2 cellular contexts compared by ENCODE assay signal in the genomic region with DNA sequence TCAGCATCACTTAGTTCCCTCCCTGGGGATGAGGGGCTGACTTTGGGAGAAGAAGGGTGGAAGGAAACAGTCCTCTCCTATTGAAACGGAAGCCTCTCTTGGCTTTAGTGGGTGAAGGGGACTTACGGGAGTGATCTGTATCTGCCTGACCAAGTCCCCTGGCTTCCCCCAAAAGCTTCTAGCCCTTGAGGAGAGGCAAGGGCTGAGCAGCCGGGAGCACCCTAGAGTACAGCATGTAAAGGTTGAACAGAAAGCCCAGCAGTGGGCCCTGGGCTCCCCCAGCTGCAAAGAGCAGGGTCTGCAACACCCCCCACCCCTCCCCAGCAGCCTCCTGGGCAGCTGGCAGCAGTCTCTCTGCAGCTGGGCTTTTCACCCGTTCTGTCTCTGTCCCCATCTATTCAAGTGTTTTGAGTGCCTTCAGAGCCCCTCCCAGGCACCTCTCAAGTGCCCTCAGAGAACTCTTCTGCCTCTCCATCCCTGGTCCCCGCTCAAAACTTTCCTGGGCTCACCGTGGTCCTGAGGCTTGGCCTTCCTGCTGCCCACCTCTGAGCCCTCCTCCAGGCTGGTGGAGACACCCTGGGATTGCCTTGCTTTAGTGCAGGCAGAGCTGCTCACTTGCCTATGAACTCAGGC.
TF ChIP-seq lines count a peak whose summit lies in the region.

No MANE protein-coding gene starts in this region.

TF ChIP-seq in SK-N-SH, 30 proteins besides CTCF, POLR2A, EP300 and RAD21:
- TF ChIP-seq, protein P1, sequence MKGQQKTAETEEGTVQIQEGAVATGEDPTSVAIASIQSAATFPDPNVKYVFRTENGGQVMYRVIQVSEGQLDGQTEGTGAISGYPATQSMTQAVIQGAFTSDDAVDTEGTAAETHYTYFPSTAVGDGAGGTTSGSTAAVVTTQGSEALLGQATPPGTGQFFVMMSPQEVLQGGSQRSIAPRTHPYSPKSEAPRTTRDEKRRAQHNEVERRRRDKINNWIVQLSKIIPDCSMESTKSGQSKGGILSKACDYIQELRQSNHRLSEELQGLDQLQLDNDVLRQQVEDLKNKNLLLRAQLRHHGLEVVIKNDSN (IDR thresholded peaks at IDR 0.05; ENCODE audit: borderline replicate concordance, low read depth) = no peak
- TF ChIP-seq ELF1 (IDR thresholded peaks at IDR 0.05) (no peak), POLR2AphosphoS5 (IDR thresholded peaks at IDR 0.05; ENCODE audit: low read depth, low read length) (no peak), RCOR1 (IDR thresholded peaks at IDR 0.05; ENCODE audit: low read length) (no peak), NFIC (IDR thresholded peaks at IDR 0.05; ENCODE audit: borderline replicate concordance) (no peak), YY1 (IDR thresholded peaks at IDR 0.05; ENCODE audit: low read depth) (no peak), MXI1 (IDR thresholded peaks at IDR 0.05; ENCODE audit: low read depth, low read length) (no peak), TAF1 (IDR thresholded peaks at IDR 0.05; ENCODE audit: borderline replicate concordance, low read depth, low read length) (no peak), TCF12 (IDR thresholded peaks at IDR 0.05) (no peak), GATA2 (CRISPR knock-in tag; IDR thresholded peaks at IDR 0.05) (no peak), EZH2phosphoT487 (IDR thresholded peaks at IDR 0.05; ENCODE audit: borderline replicate concordance, low read depth) (no peak), FOXM1 (IDR thresholded peaks at IDR 0.05; ENCODE audit: low read depth) (no peak), FOSL2 (IDR thresholded peaks at IDR 0.05; ENCODE audit: borderline replicate concordance, low read depth) (no peak)
- TF ChIP-seq, protein P2, sequence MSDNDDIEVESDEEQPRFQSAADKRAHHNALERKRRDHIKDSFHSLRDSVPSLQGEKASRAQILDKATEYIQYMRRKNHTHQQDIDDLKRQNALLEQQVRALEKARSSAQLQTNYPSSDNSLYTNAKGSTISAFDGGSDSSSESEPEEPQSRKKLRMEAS (IDR thresholded peaks at IDR 0.05; ENCODE audit: low read depth) = no peak
TF ChIP-seq in SK-N-SH: peak in this region for 0.

TF ChIP-seq in SK-N-SH treated with all-trans-retinoic acid at 6 μM for 48 hours, 23 proteins besides CTCF, POLR2A, EP300 and RAD21 (continued from another document):
- TF ChIP-seq, protein P3, sequence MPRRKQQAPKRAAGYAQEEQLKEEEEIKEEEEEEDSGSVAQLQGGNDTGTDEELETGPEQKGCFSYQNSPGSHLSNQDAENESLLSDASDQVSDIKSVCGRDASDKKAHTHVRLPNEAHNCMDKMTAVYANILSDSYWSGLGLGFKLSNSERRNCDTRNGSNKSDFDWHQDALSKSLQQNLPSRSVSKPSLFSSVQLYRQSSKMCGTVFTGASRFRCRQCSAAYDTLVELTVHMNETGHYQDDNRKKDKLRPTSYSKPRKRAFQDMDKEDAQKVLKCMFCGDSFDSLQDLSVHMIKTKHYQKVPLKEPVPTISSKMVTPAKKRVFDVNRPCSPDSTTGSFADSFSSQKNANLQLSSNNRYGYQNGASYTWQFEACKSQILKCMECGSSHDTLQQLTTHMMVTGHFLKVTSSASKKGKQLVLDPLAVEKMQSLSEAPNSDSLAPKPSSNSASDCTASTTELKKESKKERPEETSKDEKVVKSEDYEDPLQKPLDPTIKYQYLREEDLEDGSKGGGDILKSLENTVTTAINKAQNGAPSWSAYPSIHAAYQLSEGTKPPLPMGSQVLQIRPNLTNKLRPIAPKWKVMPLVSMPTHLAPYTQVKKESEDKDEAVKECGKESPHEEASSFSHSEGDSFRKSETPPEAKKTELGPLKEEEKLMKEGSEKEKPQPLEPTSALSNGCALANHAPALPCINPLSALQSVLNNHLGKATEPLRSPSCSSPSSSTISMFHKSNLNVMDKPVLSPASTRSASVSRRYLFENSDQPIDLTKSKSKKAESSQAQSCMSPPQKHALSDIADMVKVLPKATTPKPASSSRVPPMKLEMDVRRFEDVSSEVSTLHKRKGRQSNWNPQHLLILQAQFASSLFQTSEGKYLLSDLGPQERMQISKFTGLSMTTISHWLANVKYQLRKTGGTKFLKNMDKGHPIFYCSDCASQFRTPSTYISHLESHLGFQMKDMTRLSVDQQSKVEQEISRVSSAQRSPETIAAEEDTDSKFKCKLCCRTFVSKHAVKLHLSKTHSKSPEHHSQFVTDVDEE (CRISPR knock-in tag; IDR thresholded peaks at IDR 0.05) = no peak
- TF ChIP-seq POU6F1 (CRISPR knock-in tag; IDR thresholded peaks at IDR 0.05; ENCODE audit: borderline replicate concordance, low read depth) = no peak
- TF ChIP-seq ISL1 (CRISPR knock-in tag; IDR thresholded peaks at IDR 0.05) = no peak
- TF ChIP-seq TCF4 (CRISPR knock-in tag; IDR thresholded peaks at IDR 0.05; ENCODE audit: borderline replicate concordance) = no peak
- no peak for TF ChIP-seq BACH2 (CRISPR knock-in tag; IDR thresholded peaks at IDR 0.05; ENCODE audit: borderline replicate concordance)
- TF ChIP-seq ZFP3 (CRISPR knock-in tag; IDR thresholded peaks at IDR 0.05) = no peak
- TF ChIP-seq PPARA (CRISPR knock-in tag; IDR thresholded peaks at IDR 0.05; ENCODE audit: borderline replicate concordance) = no peak
- no peak for TF ChIP-seq TOX (CRISPR knock-in tag; IDR thresholded peaks at IDR 0.05; ENCODE audit: borderline replicate concordance)
- TF ChIP-seq CSDC2 (CRISPR knock-in tag; IDR thresholded peaks at IDR 0.05) = no peak
- TF ChIP-seq ZNF565 (CRISPR knock-in tag; conservative IDR thresholded peaks at IDR 0.05; ENCODE audit: low read depth) = no peak
TF ChIP-seq in SK-N-SH treated with all-trans-retinoic acid at 6 μM for 48 hours: peak in this region for 0.
